ENCODE assay signal across 9 cellular contexts in the genomic region with DNA sequence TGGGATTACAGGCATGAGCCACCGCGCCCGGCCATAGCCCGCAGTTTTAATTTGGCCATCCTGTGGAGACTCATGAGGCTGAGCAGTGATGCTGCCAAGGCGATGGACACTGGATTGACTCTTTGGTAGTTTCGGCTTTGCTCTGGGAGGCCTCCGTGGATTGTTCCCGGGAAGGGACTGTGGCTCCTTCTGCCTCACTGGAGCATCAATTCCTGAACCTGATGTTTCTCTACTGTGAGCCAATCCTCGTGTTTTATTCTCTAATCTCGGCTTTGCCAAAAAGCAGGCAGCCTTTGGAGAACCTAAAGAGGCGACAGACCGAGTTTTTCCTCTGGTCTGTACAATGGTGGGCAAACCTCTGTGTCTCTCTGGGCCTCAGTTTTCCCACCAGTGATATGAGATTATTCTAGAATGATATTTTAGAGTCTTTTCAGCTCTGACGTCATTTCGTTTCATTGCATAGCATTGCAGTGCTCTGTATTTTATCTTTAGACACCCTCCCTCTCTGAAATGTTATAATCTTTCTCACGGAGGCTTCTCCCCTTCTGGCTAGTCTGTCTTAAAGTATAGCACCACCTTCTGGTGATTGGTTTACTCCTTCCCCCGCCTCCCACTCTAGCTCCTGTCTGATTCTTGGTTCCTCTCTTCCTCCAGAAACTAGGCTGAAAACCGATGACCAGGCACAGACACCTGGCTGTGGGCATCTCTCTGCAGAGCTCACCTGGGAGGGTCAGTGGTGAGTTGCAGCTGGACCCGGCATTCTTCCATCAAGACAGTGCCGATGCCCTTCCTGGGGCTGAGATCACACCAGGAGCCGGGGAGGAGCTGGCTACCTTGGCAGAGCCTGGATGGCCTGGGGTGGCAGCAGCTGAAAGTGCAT.
DNase-seq lines count a peak whose midpoint lies in the region; ATAC-seq and TF ChIP-seq lines count a peak whose summit lies in the region.
"Had no signal": no experiment of that assay in that cellular context is flagged by ENCODE, and none has a peak within 500 bp of the region (broad histone marks: within the 10 kb centered on the region; RNA-seq: fewer than 3 reads in every experiment).

No MANE protein-coding gene starts in this region.

- no peaks in the 10 kb centered on the region for H3K4me1 Mint-ChIP-seq in activated T-helper 17 cell treated with anti-CD3 and anti-CD28 coated beads, Interleukin-2, amount 50 U/mL, for 72 hours

- no peak overlapping the region for H3K4me3 Mint-ChIP-seq in activated T-helper 17 cell treated with anti-CD3 and anti-CD28 coated beads, Interleukin-2, amount 50 U/mL, for 72 hours

- peak; percentile 64 for TF ChIP-seq CTCF in HFF-Myc (IDR thresholded peaks at IDR 0.05; ENCODE audit: low read depth, low read length, missing control alignments)

- DNase-seq in DMS79 treated with DMSO at 0.1 percent for 48 hours (lab: John Stamatoyannopoulos, UW) (peak; percentile 25), DMS79 (lab: John Stamatoyannopoulos, UW) (no peak), HFF-Myc (ENCODE audit: extremely low read depth, low read depth) (no peak), NCI-H82 treated with DMSO at 0.1 percent for 48 hours (lab: John Stamatoyannopoulos, UW; ENCODE audit: unreplicated experiment) (peak; percentile 58), erythroblast (lab: John Stamatoyannopoulos, UW) (peak; percentile 30 to 40), non-pigmented ciliary epithelial cell (ENCODE audit: low read depth) (peak; percentile 6)
- DNase-seq in activated CD4-positive, alpha-beta T cell treated with anti-CD3 and anti-CD28 coated beads for 1 hour = no peak

- TF ChIP-seq POLR2A in erythroblast (IDR thresholded peaks at IDR 0.05; ENCODE audit: low read length) = no peak

- no peak overlapping the region for H3K4me3 ChIP-seq in HFF-Myc (replicated peaks; ENCODE audit: low read depth, low read length)
- H3K4me3 ChIP-seq: SJSA1 had no signal

- H3K27ac Mint-ChIP-seq in activated T-helper 17 cell treated with anti-CD3 and anti-CD28 coated beads, Interleukin-2, amount 50 U/mL, for 72 hours = no peak overlapping the region

- ATAC-seq in activated T-helper 17 cell treated with anti-CD3 and anti-CD28 coated beads, Interleukin-2, amount 50 U/mL, for 72 hours (replicated peaks) = no peak

- H3K27me3 Mint-ChIP-seq in activated T-helper 17 cell treated with anti-CD3 and anti-CD28 coated beads, Interleukin-2, amount 50 U/mL, for 72 hours = peaks cover 4% of the 10 kb centered on the region

- H3K36me3 Mint-ChIP-seq in activated T-helper 17 cell treated with anti-CD3 and anti-CD28 coated beads, Interleukin-2, amount 50 U/mL, for 72 hours (ENCODE audit: low read depth) = no peaks in the 10 kb centered on the region

- no peaks in the 10 kb centered on the region for H3K9me3 Mint-ChIP-seq in activated T-helper 17 cell treated with anti-CD3 and anti-CD28 coated beads, Interleukin-2, amount 50 U/mL, for 72 hours

Comparison
In these comparisons a context has a peak if more than half of its experiments do, and no peak if none do; other contexts are left out.
1. DNase-seq: peak in DMS79 treated with DMSO at 0.1 percent for 48 hours (single experiment), NCI-H82 treated with DMSO at 0.1 percent for 48 hours (single experiment), erythroblast (2 of 2) and non-pigmented ciliary epithelial cell (single experiment); none in DMS79 (single experiment), HFF-Myc (single experiment) and activated CD4-positive, alpha-beta T cell treated with anti-CD3 and anti-CD28 coated beads for 1 hour (single experiment).